Comparison of ENCODE assay signal across 12 cellular contexts in the genomic region with DNA sequence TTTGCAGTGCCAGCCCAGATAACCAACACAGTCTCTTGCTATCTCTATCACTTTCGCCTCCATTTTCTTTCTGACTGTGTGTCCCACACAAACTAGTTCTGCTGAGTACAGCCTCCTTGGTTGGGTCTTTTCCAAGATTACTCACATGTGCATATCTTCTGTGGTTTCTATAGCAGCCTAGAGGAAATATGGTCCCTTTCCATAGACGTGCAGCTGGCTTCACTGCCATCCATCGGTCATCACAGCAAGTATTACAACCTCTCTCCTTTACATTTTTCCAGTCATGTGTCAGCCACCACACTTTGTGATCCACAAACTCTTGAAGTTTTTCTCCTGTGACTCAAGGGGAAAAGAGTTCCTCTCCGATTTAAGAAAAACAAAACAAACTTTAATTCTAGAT.
DNase-seq lines count a peak whose midpoint lies in the region; ATAC-seq and TF ChIP-seq lines count a peak whose summit lies in the region.
"Had no signal": no experiment of that assay in that cellular context is flagged by ENCODE, and none has a peak within 500 bp of the region (broad histone marks: within the 10 kb centered on the region; RNA-seq: fewer than 3 reads in every experiment).

No MANE protein-coding gene starts in this region.

- H3K79me1 ChIP-seq in neuronal stem cell (ENCODE audit: low read depth, low read length), result no peaks in the 10 kb centered on the region

- no peaks in the 10 kb centered on the region for H3K4me1 ChIP-seq in neuronal stem cell (ENCODE audit: control insufficient read depth in 2 of 2, insufficient read depth in 1 of 2, low read depth in 1 of 2, low read length in 2 of 2)
- no peaks in the 10 kb centered on the region for H3K4me1 ChIP-seq in testis
- H3K4me1 ChIP-seq in lower lobe of right lung, result no peaks in the 10 kb centered on the region
- H3K4me1 ChIP-seq: stomach had no signal

- H2BK15ac ChIP-seq in neuronal stem cell (ENCODE audit: low read length), result no peak overlapping the region

- H3K23ac ChIP-seq in neuronal stem cell (ENCODE audit: low read depth, low read length, poor library complexity), result no peak overlapping the region

- no peak overlapping the region for H2BK120ac ChIP-seq in neuronal stem cell (ENCODE audit: low read depth, low read length)

- H3K4me3 ChIP-seq in BJ (ENCODE audit: low read depth, low read length) (no peak overlapping the region), neuronal stem cell (ENCODE audit: low read length in 2 of 2) (no peak overlapping the region), testis (no peak overlapping the region), lower lobe of right lung (no peak overlapping the region)
- H3K4me3 ChIP-seq: stomach had no signal

- H3K4ac ChIP-seq in neuronal stem cell (ENCODE audit: low read length), result no peak overlapping the region

- no peak overlapping the region for H3K14ac ChIP-seq in neuronal stem cell (ENCODE audit: low read length)

- peak overlapping the region; percentile 15 for H2AFZ ChIP-seq in neuronal stem cell (ENCODE audit: low read length)

- H4K8ac ChIP-seq in neuronal stem cell (ENCODE audit: low read depth, low read length), result no peak overlapping the region

- TF ChIP-seq CTCF in BJ (IDR thresholded peaks at IDR 0.05; ENCODE audit: insufficient read depth, low read depth, low read length), result peak; percentile 17; the same call in 1 of the 2 replicates
- TF ChIP-seq CTCF in testis (IDR thresholded peaks at IDR 0.05), result no peak
- no peak for TF ChIP-seq CTCF in lower lobe of right lung (IDR thresholded peaks at IDR 0.05)

- H4K91ac ChIP-seq in neuronal stem cell (ENCODE audit: low read depth, low read length, poor library complexity), result no peak overlapping the region

- H3K36me3 ChIP-seq in BJ (ENCODE audit: control insufficient read depth, insufficient read depth, low read length) (no peaks in the 10 kb centered on the region), neuronal stem cell (replicated peaks in 1 of 2; ENCODE audit: control insufficient read depth in 2 of 2, insufficient read depth in 2 of 2, low read length in 2 of 2) (no peaks in the 10 kb centered on the region), testis (ENCODE audit: low read depth, missing control alignments) (no peaks in the 10 kb centered on the region), lower lobe of right lung (no peaks in the 10 kb centered on the region)
- H3K36me3 ChIP-seq: stomach had no signal

- H3K9ac ChIP-seq in neuronal stem cell (ENCODE audit: low read depth, low read length, poor library complexity), result no peak overlapping the region

- ATAC-seq in lower lobe of right lung (no peak), HG02973 (IDR thresholded peaks at IDR 0.05; ENCODE audit: unreplicated experiment) (no peak)
- ATAC-seq: right cardiac atrium, T-cell had no signal

- intact Hi-C loops in testis (cut with DNase I; ENCODE audit: low total_unique reads), result no loop called here
- intact Hi-C loops in lower lobe of right lung (cut with DNase I), result no loop called here

- no CpG with 5 or more reads among the region's 4 CpGs for WGBS in neuronal stem cell (ENCODE audit: extremely low coverage in 2 of 2, insufficient read length in 2 of 2, insufficient replicate concordance in 1 of 2), 2 donors
- WGBS in testis, 2 donors, result 82 to 83% methylated on average over 4 of the region's 4 CpGs

- TF ChIP-seq POLR2A in testis (IDR thresholded peaks at IDR 0.05), result no peak

- H3K27ac ChIP-seq in neuronal stem cell (replicated peaks; ENCODE audit: low read length) (no peak overlapping the region), testis (no peak overlapping the region), lower lobe of right lung (no peak overlapping the region)
- H3K27ac ChIP-seq: stomach had no signal

- no peak overlapping the region for H3K18ac ChIP-seq in neuronal stem cell (ENCODE audit: low read length)

- H3K9me3 ChIP-seq in neuronal stem cell (replicated peaks in 1 of 2; ENCODE audit: control insufficient read depth in 2 of 2, insufficient read depth in 1 of 2, low read depth in 1 of 2, low read length in 2 of 2), result peaks cover 0 to 4% of the 10 kb centered on the region in 2 donors
- H3K9me3 ChIP-seq in testis, result no peaks in the 10 kb centered on the region
- H3K9me3 ChIP-seq in lower lobe of right lung, result no peaks in the 10 kb centered on the region

- H2AK5ac ChIP-seq in neuronal stem cell (ENCODE audit: low read depth, low read length), result no peak overlapping the region

- CTCF ChIA-PET in BJ (lab: Yijun Ruan, JAX), result interaction anchor here (0.7 kb wide), 1 partner anchor 1953 kb away, joined by 3 read pairs; no protein-coding TSS in a partner anchor

- no peak overlapping the region for H2BK5ac ChIP-seq in neuronal stem cell (ENCODE audit: low read length)

- POLR2A ChIA-PET in BJ (lab: Charles Lee), result no interaction called here

- H3K27me3 ChIP-seq in BJ (ENCODE audit: control insufficient read depth, insufficient read depth, low read length), result no peaks in the 10 kb centered on the region
- H3K27me3 ChIP-seq in neuronal stem cell (ENCODE audit: control insufficient read depth in 3 of 3, insufficient read depth in 3 of 3, low read depth in 1 of 3, low read length in 3 of 3), result no peaks in the 10 kb centered on the region
- no peaks in the 10 kb centered on the region for H3K27me3 ChIP-seq in testis
- no peaks in the 10 kb centered on the region for H3K27me3 ChIP-seq in lower lobe of right lung (ENCODE audit: low read depth)
- H3K27me3 ChIP-seq: stomach had no signal

- H2BK12ac ChIP-seq in neuronal stem cell (ENCODE audit: low read length), result no peak overlapping the region

- DNase-seq in BJ (ENCODE audit: low read depth), result peak; percentile 87
- DNase-seq in OCI-M1 (lab: John Stamatoyannopoulos, UW), result peak; percentile 56
- peak; percentile 27 for DNase-seq in dermis blood vessel endothelial cell
- no peak for DNase-seq in neuronal stem cell (ENCODE audit: low spot score)
- DNase-seq in testis, result no peak
- DNase-seq in lower lobe of right lung, result no peak
- no peak for DNase-seq in NCI-H2029 treated with DMSO at 0.1 percent for 48 hours (lab: John Stamatoyannopoulos, UW)
- DNase-seq: activated CD4-positive, alpha-beta T cell treated with anti-CD3 and anti-CD28 coated beads for 48 hours; right cardiac atrium; stomach; T-cell had no signal

- no peak overlapping the region for H3K4me2 ChIP-seq in neuronal stem cell (ENCODE audit: insufficient read depth, low read length, poor library complexity, severe bottlenecking)

Comparison
In these comparisons a context has a peak if more than half of its experiments do, and no peak if none do; other contexts are left out.
1. DNase-seq: peak in BJ (single experiment), OCI-M1 (single experiment) and dermis blood vessel endothelial cell (single experiment); none in neuronal stem cell (single experiment), testis (single experiment), lower lobe of right lung (single experiment) and NCI-H2029 treated with DMSO at 0.1 percent for 48 hours (single experiment).